In the genomic region with DNA sequence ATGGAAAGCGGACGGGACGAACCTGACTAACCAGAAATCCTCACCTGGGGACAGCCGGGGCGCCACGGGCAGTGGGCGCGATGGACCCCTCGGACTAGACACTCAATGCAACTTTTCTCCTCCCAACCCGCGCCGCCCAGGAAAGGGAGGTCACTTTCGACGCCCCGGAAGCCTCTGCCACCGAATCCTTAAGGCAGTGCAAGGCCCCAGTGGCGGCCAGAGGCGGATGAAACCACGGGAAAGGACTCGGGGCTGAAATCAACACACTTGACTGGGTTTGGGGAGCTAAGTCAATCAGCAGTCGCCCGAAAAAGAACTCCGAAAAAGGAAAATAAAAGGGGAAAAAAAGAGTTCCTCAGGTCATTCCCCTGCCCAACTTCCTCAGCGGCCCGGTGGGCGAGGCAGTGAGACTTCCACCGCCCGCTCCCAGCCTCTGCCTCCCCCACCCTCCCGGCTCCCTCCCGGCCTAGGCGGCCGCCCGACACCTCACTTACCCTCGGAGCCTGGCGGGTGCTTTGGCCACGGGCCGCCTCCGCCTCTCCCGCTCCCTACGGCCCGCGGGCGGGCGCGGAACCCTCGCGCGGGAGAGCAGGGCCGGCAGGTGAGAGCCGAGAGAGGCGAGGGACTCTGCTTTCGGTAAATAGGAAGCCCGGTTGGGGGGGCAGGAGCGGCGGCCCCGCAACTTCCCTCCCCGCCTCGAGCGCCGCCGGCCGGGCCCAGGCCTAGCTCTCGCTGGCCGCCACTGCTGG, we compare ENCODE assay signal across 8 cellular contexts. TPM values are rescaled to one million over a fixed set of nuclear protein-coding genes. Genes with fewer than 3 reads are reported as not detected.
DNase-seq lines count a peak whose midpoint lies in the region; ATAC-seq and TF ChIP-seq lines count a peak whose summit lies in the region.

No MANE protein-coding gene starts in this region.

- peak; percentile 4 for ATAC-seq in GM18870 (IDR thresholded peaks at IDR 0.05; ENCODE audit: unreplicated experiment)
- peak; percentile 15 for ATAC-seq in HG03066 (IDR thresholded peaks at IDR 0.05; ENCODE audit: low read depth, unreplicated experiment)
- ATAC-seq in heart right ventricle: peak; percentile 36 to 72 (median 52)
- ATAC-seq in psoas muscle: peak; percentile 48 to 68 (median 56)

- peak overlapping the region; percentile 96 for H3K9ac ChIP-seq in adipocyte (ENCODE audit: low read length)

- H3K4me1 ChIP-seq in adipocyte (ENCODE audit: control insufficient read depth, insufficient read depth, low read length) (peaks cover 31% of the 10 kb centered on the region), heart right ventricle (peaks cover 7 to 74% (median 58%) of the 10 kb centered on the region in 9 donors), psoas muscle (peaks cover 60% of the 10 kb centered on the region)

- H3K27me3 ChIP-seq in adipocyte (replicated peaks; ENCODE audit: control insufficient read depth, insufficient read depth, low read length): no peaks in the 10 kb centered on the region
- no peaks in the 10 kb centered on the region for H3K27me3 ChIP-seq in heart right ventricle
- no peaks in the 10 kb centered on the region for H3K27me3 ChIP-seq in psoas muscle (ENCODE audit: insufficient read depth in 3 of 3, low read length in 2 of 3)

- TF ChIP-seq CTCF in RWPE1 (conservative IDR thresholded peaks at IDR 0.05; ENCODE audit: low read depth): no peak
- TF ChIP-seq CTCF in heart right ventricle (IDR thresholded peaks at IDR 0.05): no peak
- TF ChIP-seq CTCF in psoas muscle (IDR thresholded peaks at IDR 0.05): no peak

- H3K27ac ChIP-seq in RWPE1: peak overlapping the region; percentile 89
- H3K27ac ChIP-seq in heart right ventricle: peak overlapping the region; percentile 86 to 99 (median 96)
- H3K27ac ChIP-seq in psoas muscle: peak overlapping the region; percentile 96

- H3K4me3 ChIP-seq in adipocyte (ENCODE audit: low read length) (peak overlapping the region; percentile 96), heart right ventricle (peak overlapping the region; percentile 59 to 100 (median 96)), psoas muscle (peak overlapping the region; percentile 81)

- DNase-seq in AML-193 (lab: John Stamatoyannopoulos, UW) (peak; percentile 21 to 34), RWPE1 (ENCODE audit: low spot score) (peak; percentile 70), adipocyte (ENCODE audit: low read depth) (peak; percentile 84), heart right ventricle (peak; percentile 47 to 49), psoas muscle (peak; percentile 60 to 77), SHP77 (lab: John Stamatoyannopoulos, UW) (no peak)

- peaks cover 17% of the 10 kb centered on the region for H3K36me3 ChIP-seq in adipocyte (ENCODE audit: control insufficient read depth, insufficient read depth, low read length, severe bottlenecking)
- peaks cover 0 to 27% (median 8%) of the 10 kb centered on the region in 9 donors for H3K36me3 ChIP-seq in heart right ventricle
- peaks cover 0 to 23% of the 10 kb centered on the region in 2 donors for H3K36me3 ChIP-seq in psoas muscle (ENCODE audit: insufficient read depth in 1 of 2, low read depth in 1 of 2)

- CTCF ChIA-PET in RWPE1 (lab: Yijun Ruan, JAX): interaction anchor here (0.7 to 1.6 kb wide), 3 partner anchors 12 to 121 kb away, joined by 3 to 10 read pairs (median 3); no protein-coding TSS in a partner anchor

- intact Hi-C loops in heart right ventricle (cut with DNase I) (loop anchor here in 2 of 10 donors (5.0 to 10.0 kb wide), 2 partner anchors 66 to 124 kb away; no protein-coding TSS in a partner anchor), psoas muscle (cut with DNase I) (no loop called here)

- POLR2A ChIA-PET in RWPE1 (lab: Yijun Ruan, JAX; ENCODE audit: low non-redundant PET): interaction anchor here (1.1 kb wide), 1 partner anchor 97 kb away, joined by 3 read pairs; no protein-coding TSS in a partner anchor

- H3K9me3 ChIP-seq in adipocyte (ENCODE audit: control insufficient read depth, low read length) (no peaks in the 10 kb centered on the region), heart right ventricle (no peaks in the 10 kb centered on the region), psoas muscle (no peaks in the 10 kb centered on the region)

- WGBS in heart right ventricle, 2 donors: 0 to 1% methylated on average over 53 to 64 of the region's 64 CpGs
- WGBS in psoas muscle, 3 donors: 0 to 1% (median 0%) methylated on average over 49 to 64 of the region's 64 CpGs

RNA-seq across cellular contexts. Expression of a gene that starts 0.5 kb away (rescaled TPM):
- total RNA-seq in heart right ventricle: 10 to 100 TPM; 18.5 to 29.5 (median 25.1) TPM
- 10 to 100 TPM; 10.0 to 10.8 TPM for polyA plus RNA-seq in heart right ventricle
- total RNA-seq in psoas muscle: 10 to 100 TPM; 31.5 to 42.4 (median 39.7) TPM
- 10 to 100 TPM; 20.0 to 63.7 (median 22.4) TPM for polyA plus RNA-seq in psoas muscle

Comparison
In these comparisons a context has a peak if more than half of its experiments do, and no peak if none do; other contexts are left out.
1. DNase-seq: peak in AML-193 (2 of 2), RWPE1 (single experiment), adipocyte (single experiment), heart right ventricle (2 of 2) and psoas muscle (2 of 2); none in SHP77 (0 of 2).
2. ATAC-seq: peak in every context shown above with its lines; median percentile 56 in psoas muscle; 52 in heart right ventricle; 15 in HG03066; 4 in GM18870.
3. Peak in every context shown above with its lines, with median percentiles within 50 percentile points of each other: H3K27ac ChIP-seq and H3K4me3 ChIP-seq.